ENCODE assay signal across 8 cellular contexts in genomic region chr16:30958164-30959083, GRCh38. TPM values are rescaled to one million over a fixed set of nuclear protein-coding genes. Genes with fewer than 3 reads are reported as not detected.
DNase-seq lines count a peak whose midpoint lies in the region; ATAC-seq and TF ChIP-seq lines count a peak whose summit lies in the region.

No MANE protein-coding gene starts in this region.

- peak; percentile 19 for ATAC-seq in GM21786 (IDR thresholded peaks at IDR 0.05; ENCODE audit: unreplicated experiment)
- peak; percentile 5 to 23 for ATAC-seq in left cardiac atrium

- DNase-seq in NCI-H446 (lab: John Stamatoyannopoulos, UW) (peak; percentile 46 to 66), NCI-H446 treated with DMSO at 0.1 percent for 48 hours (lab: John Stamatoyannopoulos, UW) (no peak), LHCN-M2 (ENCODE audit: low read depth) (peak; percentile 47), left cardiac atrium (peak; percentile 63), progenitor cell of endocrine pancreas (ENCODE audit: low spot score, unreplicated experiment) (peak; percentile 63), foreskin melanocyte (no peak)

- H3K36me3 Mint-ChIP-seq in activated naive CD4-positive, alpha-beta T cell treated with anti-CD3 and anti-CD28 coated beads, Interleukin-2, amount 50 U/mL, for 24 hours: peaks cover 16% of the 10 kb centered on the region
- peaks cover 18% of the 10 kb centered on the region for H3K36me3 Mint-ChIP-seq in progenitor cell of endocrine pancreas (ENCODE audit: insufficient read depth)

- no peaks in the 10 kb centered on the region for H3K9me3 Mint-ChIP-seq in activated naive CD4-positive, alpha-beta T cell treated with anti-CD3 and anti-CD28 coated beads, Interleukin-2, amount 50 U/mL, for 24 hours
- no peaks in the 10 kb centered on the region for H3K9me3 Mint-ChIP-seq in progenitor cell of endocrine pancreas (ENCODE audit: low read depth)

- H3K27me3 Mint-ChIP-seq in activated naive CD4-positive, alpha-beta T cell treated with anti-CD3 and anti-CD28 coated beads, Interleukin-2, amount 50 U/mL, for 24 hours: no peaks in the 10 kb centered on the region
- no peaks in the 10 kb centered on the region for H3K27me3 Mint-ChIP-seq in progenitor cell of endocrine pancreas

- H3K4me1 Mint-ChIP-seq in activated naive CD4-positive, alpha-beta T cell treated with anti-CD3 and anti-CD28 coated beads, Interleukin-2, amount 50 U/mL, for 24 hours: peaks cover 36% of the 10 kb centered on the region
- H3K4me1 Mint-ChIP-seq in progenitor cell of endocrine pancreas (ENCODE audit: low read depth): peaks cover 9% of the 10 kb centered on the region

- peak overlapping the region; percentile 95 for H3K27ac Mint-ChIP-seq in activated naive CD4-positive, alpha-beta T cell treated with anti-CD3 and anti-CD28 coated beads, Interleukin-2, amount 50 U/mL, for 24 hours
- peak overlapping the region; percentile 96 for H3K27ac Mint-ChIP-seq in progenitor cell of endocrine pancreas

- intact Hi-C loops in left cardiac atrium (cut with DNase I): no loop called here

- TF ChIP-seq CTCF in progenitor cell of endocrine pancreas (IDR thresholded peaks at IDR 0.05; ENCODE audit: unreplicated experiment): no peak

- peak overlapping the region; percentile 97 for H3K4me3 Mint-ChIP-seq in activated naive CD4-positive, alpha-beta T cell treated with anti-CD3 and anti-CD28 coated beads, Interleukin-2, amount 50 U/mL, for 24 hours
- peak overlapping the region; percentile 89 for H3K4me3 Mint-ChIP-seq in progenitor cell of endocrine pancreas (ENCODE audit: low read depth)

RNA-seq across cellular contexts. Expression of gene SETD1A, which starts 0.9 kb away (rescaled TPM):
- total RNA-seq in LHCN-M2 (2014; rRNA removed) (2.4 and 3.4 TPM in 2 replicates), left cardiac atrium (10 to 100 TPM in 1 of 2 donors, 1 to 10 TPM in 1; 9.2 to 10.9 TPM), progenitor cell of endocrine pancreas (25.4 and 27.7 TPM in 2 replicates)
- polyA plus RNA-seq in LHCN-M2 (2012): 8.3 TPM

RNA-seq across cellular contexts. Expression of gene ORAI3, which starts 9.6 kb away (rescaled TPM):
- total RNA-seq in LHCN-M2 (2014; rRNA removed) (62.5 and 73.6 TPM in 2 replicates), left cardiac atrium (10 to 100 TPM in 1 of 2 donors, 1 to 10 TPM in 1; 8.8 to 14.2 TPM), progenitor cell of endocrine pancreas (19.1 and 19.5 TPM in 2 replicates)
- 27.1 TPM for polyA plus RNA-seq in LHCN-M2 (2012)

RNA-seq across cellular contexts. Expression of gene HSD3B7, which starts 26.6 kb away (rescaled TPM):
- total RNA-seq in LHCN-M2 (2014; rRNA removed) (133 and 143 TPM in 2 replicates), left cardiac atrium (1 to 10 TPM; 9.8 to 10.0 TPM), progenitor cell of endocrine pancreas (4.6 and 5.5 TPM in 2 replicates)
- polyA plus RNA-seq in LHCN-M2 (2012): 38.4 TPM

RNA-seq across cellular contexts. Expression of gene FBXL19, which starts 35.1 kb away (rescaled TPM):
- total RNA-seq in LHCN-M2 (2014; rRNA removed) (28.6 and 33.2 TPM in 2 replicates), left cardiac atrium (10 to 100 TPM in 1 of 2 donors, 1 to 10 TPM in 1; 6.4 to 10.1 TPM), progenitor cell of endocrine pancreas (65.6 and 66.8 TPM in 2 replicates)
- 13.8 TPM for polyA plus RNA-seq in LHCN-M2 (2012)

RNA-seq across cellular contexts. Expression of gene STX1B, which starts 52.0 kb away (rescaled TPM):
- total RNA-seq in LHCN-M2 (2014; rRNA removed) (1.7 and 4.1 TPM in 2 replicates), left cardiac atrium (1 to 10 TPM; 1.1 to 1.2 TPM), progenitor cell of endocrine pancreas (1.0 and 1.6 TPM in 2 replicates)
- polyA plus RNA-seq in LHCN-M2 (2012): 3.4 TPM

Comparison
In these comparisons a context has a peak if more than half of its experiments do, and no peak if none do; other contexts are left out.
1. DNase-seq: peak in NCI-H446 (2 of 2), LHCN-M2 (single experiment), left cardiac atrium (single experiment) and progenitor cell of endocrine pancreas (single experiment); none in NCI-H446 treated with DMSO at 0.1 percent for 48 hours (single experiment) and foreskin melanocyte (single experiment).
2. RNA of gene HSD3B7, which starts 26.6 kb away (total RNA-seq): 133 to 143 TPM in LHCN-M2; 9.8 to 10.0 TPM in left cardiac atrium and 4.6 to 5.5 TPM in progenitor cell of endocrine pancreas; every median in the first group is over 10 times any median in the second.